ENCODE assay signal across 15 cellular contexts in the genomic region with DNA sequence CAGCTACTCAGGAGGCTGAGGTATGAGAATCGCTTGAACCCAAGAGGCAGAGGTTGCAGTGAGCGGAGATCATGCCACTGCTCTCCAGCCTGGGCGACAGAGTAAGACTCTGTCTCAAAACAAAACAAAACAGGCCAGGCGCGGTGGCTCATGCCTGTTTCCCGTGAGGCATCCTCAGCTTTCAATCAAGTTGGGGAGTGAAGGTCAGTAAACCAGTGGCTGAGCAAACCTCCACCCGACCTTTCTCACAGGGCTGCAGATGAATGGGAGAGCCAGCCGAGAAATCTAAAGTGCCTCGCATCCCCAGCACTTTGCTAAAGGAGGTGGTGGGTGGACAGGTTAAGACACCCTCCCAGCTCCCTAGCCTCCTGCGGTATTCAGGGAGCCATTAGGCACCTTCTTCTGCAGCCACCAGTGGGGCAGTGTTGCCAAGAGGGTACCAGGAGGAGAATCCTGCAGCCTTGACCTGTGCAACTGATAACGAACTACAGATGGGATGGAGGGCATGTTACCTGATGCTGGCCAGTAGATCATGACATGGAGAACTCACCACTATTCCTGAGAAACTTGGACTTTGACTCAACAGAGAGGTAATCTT. TPM values are rescaled to one million over a fixed set of nuclear protein-coding genes. Genes with fewer than 3 reads are reported as not detected.
A peak's percentile ranks its signal among the peaks of the same experiment; 100 is the strongest.
DNase-seq lines count a peak whose midpoint lies in the region; ATAC-seq, FAIRE-seq and TF ChIP-seq lines count a peak whose summit lies in the region.
"Had no signal": no experiment of that assay in that cellular context is flagged by ENCODE, and none has a peak within 500 bp of the region (broad histone marks: within the 10 kb centered on the region; RNA-seq: fewer than 3 reads in every experiment).

No MANE protein-coding gene starts in this region.

- POLR2A ChIA-PET in activated CD8-positive, alpha-beta T cell treated with anti-CD3 and anti-CD28 coated beads, Interleukin-2, amount 10 ng/mL, durations not matched to agents 7 days and 5 days (lab: Charles Lee), result no interaction called here
- POLR2A ChIA-PET in activated CD8-positive, alpha-beta T cell treated with anti-CD3 and anti-CD28 coated beads for 36 hours (lab: Charles Lee), result no interaction called here
- POLR2A ChIA-PET in A549 (lab: Yijun Ruan, JAX), result no interaction called here

- TF ChIP-seq POLR2A in A549 (IDR thresholded peaks at IDR 0.05; ENCODE audit: low read length) (no peak), esophagus muscularis mucosa (IDR thresholded peaks at IDR 0.05; ENCODE audit: low read depth) (no peak)

- no peak for FAIRE-seq in A549 (lab: Jason Lieb, UNC)
- FAIRE-seq in small intestine (lab: Jason Lieb, UNC), result no peak
- FAIRE-seq: GM12878 had no signal

- no peak for ATAC-seq in activated CD8-positive, alpha-beta T cell treated with anti-CD3 and anti-CD28 coated beads, Interleukin-2, amount 10 ng/mL, durations not matched to agents 7 days and 5 days
- no peak for ATAC-seq in activated CD8-positive, alpha-beta T cell treated with anti-CD3 and anti-CD28 coated beads for 36 hours
- ATAC-seq in A549 (peak; percentile 14 to 51; a peak in 2 of 6 replicates), GM21381 (IDR thresholded peaks at IDR 0.05; ENCODE audit: unreplicated experiment) (no peak)
- ATAC-seq: CD8-positive, alpha-beta T cell; GM12878 had no signal

- DNase-seq in activated CD8-positive, alpha-beta T cell treated with anti-CD3 and anti-CD28 coated beads, Interleukin-2, amount 10 ng/mL, durations not matched to agents 7 days and 5 days, result peak; percentile 19
- DNase-seq in activated CD8-positive, alpha-beta T cell treated with anti-CD3 and anti-CD28 coated beads for 36 hours, result no peak
- DNase-seq in A549 (ENCODE audit: low read depth in 1 of 2, low spot score in 1 of 2), result no peak
- peak; percentile 70 for DNase-seq in esophagus muscularis mucosa (ENCODE audit: extremely low spot score)
- DNase-seq in small intestine, result peak; percentile 8
- DNase-seq in NCI-H82 (lab: John Stamatoyannopoulos, UW), result no peak
- DNase-seq: Calu3; CD8-positive, alpha-beta T cell; DMS79 treated with DMSO at 0.1 percent for 48 hours; EL had no signal

- H3K4me2 ChIP-seq in A549, result no peak overlapping the region
- H3K4me2 ChIP-seq: BLaER1 had no signal

- peaks cover 19% of the 10 kb centered on the region for H3K4me1 Mint-ChIP-seq in activated CD8-positive, alpha-beta T cell treated with anti-CD3 and anti-CD28 coated beads, Interleukin-2, amount 10 ng/mL, durations not matched to agents 7 days and 5 days (ENCODE audit: low read depth)
- H3K4me1 Mint-ChIP-seq in activated CD8-positive, alpha-beta T cell treated with anti-CD3 and anti-CD28 coated beads for 36 hours (ENCODE audit: low read depth), result peaks cover 5% of the 10 kb centered on the region

- H3K27ac ChIP-seq in A549, result no peak overlapping the region
- H3K27ac ChIP-seq in esophagus muscularis mucosa (replicated peaks in 1 of 4), result no peak overlapping the region
- no peak overlapping the region for H3K27ac ChIP-seq in small intestine (ENCODE audit: low read depth in 1 of 2, low read length in 1 of 2)
- H3K27ac ChIP-seq: 22Rv1, BLaER1 had no signal

- H3K4me1 ChIP-seq in A549, result peaks cover 3% of the 10 kb centered on the region; the same call in 1 of the 3 replicates
- H3K4me1 ChIP-seq in esophagus muscularis mucosa, result no peaks in the 10 kb centered on the region
- H3K4me1 ChIP-seq in small intestine (ENCODE audit: control insufficient read depth in 2 of 2, insufficient read depth in 1 of 2, low read depth in 1 of 2, low read length in 1 of 2), result no peaks in the 10 kb centered on the region
- H3K4me1 ChIP-seq: BLaER1 had no signal

- no peaks in the 10 kb centered on the region for H3K27me3 ChIP-seq in esophagus muscularis mucosa
- no peaks in the 10 kb centered on the region for H3K27me3 ChIP-seq in small intestine (ENCODE audit: control insufficient read depth in 2 of 2, insufficient read depth in 2 of 2, low read length in 2 of 2)

- intact Hi-C loops in activated CD8-positive, alpha-beta T cell treated with anti-CD3 and anti-CD28 coated beads for 36 hours (cut with micrococcal nuclease), result no loop called here
- intact Hi-C loops in esophagus muscularis mucosa (cut with DNase I), result no loop called here

- no peak overlapping the region for H3K4me3 Mint-ChIP-seq in activated CD8-positive, alpha-beta T cell treated with anti-CD3 and anti-CD28 coated beads, Interleukin-2, amount 10 ng/mL, durations not matched to agents 7 days and 5 days
- no peak overlapping the region for H3K4me3 Mint-ChIP-seq in activated CD8-positive, alpha-beta T cell treated with anti-CD3 and anti-CD28 coated beads for 36 hours
- H3K4me3 Mint-ChIP-seq: CD8-positive, alpha-beta T cell had no signal

- no peak overlapping the region for H3K4me3 ChIP-seq in A549
- no peak overlapping the region for H3K4me3 ChIP-seq in esophagus muscularis mucosa
- H3K4me3 ChIP-seq in small intestine (ENCODE audit: low read depth in 1 of 2, low read length in 2 of 2), result no peak overlapping the region
- H3K4me3 ChIP-seq: BLaER1, GM12878, HAP-1 had no signal

- H3K9me3 Mint-ChIP-seq in activated CD8-positive, alpha-beta T cell treated with anti-CD3 and anti-CD28 coated beads, Interleukin-2, amount 10 ng/mL, durations not matched to agents 7 days and 5 days (ENCODE audit: insufficient read depth), result no peaks in the 10 kb centered on the region
- no peaks in the 10 kb centered on the region for H3K9me3 Mint-ChIP-seq in activated CD8-positive, alpha-beta T cell treated with anti-CD3 and anti-CD28 coated beads for 36 hours
- H3K9me3 Mint-ChIP-seq: CD8-positive, alpha-beta T cell had no signal

- H3K9me3 ChIP-seq in A549 (no peaks in the 10 kb centered on the region), esophagus muscularis mucosa (no peaks in the 10 kb centered on the region), small intestine (ENCODE audit: control insufficient read depth, low read depth) (no peaks in the 10 kb centered on the region)
- H3K9me3 ChIP-seq: HAP-1 had no signal

- TF ChIP-seq CTCF in activated CD8-positive, alpha-beta T cell treated with anti-CD3 and anti-CD28 coated beads for 36 hours (IDR thresholded peaks at IDR 0.05), result no peak
- TF ChIP-seq CTCF in A549 (IDR thresholded peaks at IDR 0.05), result no peak
- TF ChIP-seq CTCF in esophagus muscularis mucosa (IDR thresholded peaks at IDR 0.05), result no peak

- CTCF ChIA-PET in activated CD8-positive, alpha-beta T cell treated with anti-CD3 and anti-CD28 coated beads, Interleukin-2, amount 10 ng/mL, durations not matched to agents 7 days and 5 days (lab: Charles Lee), result no interaction called here
- CTCF ChIA-PET in activated CD8-positive, alpha-beta T cell treated with anti-CD3 and anti-CD28 coated beads for 36 hours (lab: Charles Lee), result interaction anchor here (1.4 kb wide), 1 partner anchor 106 kb away, joined by 3 read pairs; no protein-coding TSS in a partner anchor
- CTCF ChIA-PET in A549 (lab: Yijun Ruan, JAX), result no interaction called here

- TF ChIP-seq EP300 in A549 (IDR thresholded peaks at IDR 0.05), result no peak
- no peak for TF ChIP-seq EP300 in esophagus muscularis mucosa (IDR thresholded peaks at IDR 0.05)

- peaks cover 2% of the 10 kb centered on the region for H3K27me3 Mint-ChIP-seq in activated CD8-positive, alpha-beta T cell treated with anti-CD3 and anti-CD28 coated beads, Interleukin-2, amount 10 ng/mL, durations not matched to agents 7 days and 5 days (ENCODE audit: low read depth)
- no peaks in the 10 kb centered on the region for H3K27me3 Mint-ChIP-seq in activated CD8-positive, alpha-beta T cell treated with anti-CD3 and anti-CD28 coated beads for 36 hours

- WGBS in A549 (ENCODE audit: missing lambda C conversion rate), result 74% methylated on average over 11 of the region's 11 CpGs
- 88% methylated on average over 11 of the region's 11 CpGs for WGBS in esophagus muscularis mucosa
- WGBS in small intestine, 3 donors, result 83 to 89% (median 89%) methylated on average over 11 of the region's 11 CpGs

- no peak for TF ChIP-seq RAD21 in A549 (conservative IDR thresholded peaks at IDR 0.05 in 1 of 2, IDR thresholded peaks at IDR 0.05 in 1 of 2)

- no peaks in the 10 kb centered on the region for H3K36me3 Mint-ChIP-seq in activated CD8-positive, alpha-beta T cell treated with anti-CD3 and anti-CD28 coated beads, Interleukin-2, amount 10 ng/mL, durations not matched to agents 7 days and 5 days (ENCODE audit: low read depth)
- H3K36me3 Mint-ChIP-seq in activated CD8-positive, alpha-beta T cell treated with anti-CD3 and anti-CD28 coated beads for 36 hours (ENCODE audit: low read depth), result no peaks in the 10 kb centered on the region
- H3K36me3 Mint-ChIP-seq: CD8-positive, alpha-beta T cell had no signal

- no peak overlapping the region for H3K27ac Mint-ChIP-seq in activated CD8-positive, alpha-beta T cell treated with anti-CD3 and anti-CD28 coated beads, Interleukin-2, amount 10 ng/mL, durations not matched to agents 7 days and 5 days
- H3K27ac Mint-ChIP-seq in activated CD8-positive, alpha-beta T cell treated with anti-CD3 and anti-CD28 coated beads for 36 hours, result no peak overlapping the region
- H3K27ac Mint-ChIP-seq: CD8-positive, alpha-beta T cell had no signal

- H3K36me3 ChIP-seq in esophagus muscularis mucosa, result no peaks in the 10 kb centered on the region
- no peaks in the 10 kb centered on the region for H3K36me3 ChIP-seq in small intestine (ENCODE audit: control insufficient read depth in 2 of 2, insufficient read depth in 2 of 2, low read length in 2 of 2)
- H3K36me3 ChIP-seq: BLaER1, HAP-1 had no signal

TF ChIP-seq in A549, 52 proteins besides CTCF, POLR2A, EP300 and RAD21 (continues in another document):
- TF ChIP-seq, protein P1, sequence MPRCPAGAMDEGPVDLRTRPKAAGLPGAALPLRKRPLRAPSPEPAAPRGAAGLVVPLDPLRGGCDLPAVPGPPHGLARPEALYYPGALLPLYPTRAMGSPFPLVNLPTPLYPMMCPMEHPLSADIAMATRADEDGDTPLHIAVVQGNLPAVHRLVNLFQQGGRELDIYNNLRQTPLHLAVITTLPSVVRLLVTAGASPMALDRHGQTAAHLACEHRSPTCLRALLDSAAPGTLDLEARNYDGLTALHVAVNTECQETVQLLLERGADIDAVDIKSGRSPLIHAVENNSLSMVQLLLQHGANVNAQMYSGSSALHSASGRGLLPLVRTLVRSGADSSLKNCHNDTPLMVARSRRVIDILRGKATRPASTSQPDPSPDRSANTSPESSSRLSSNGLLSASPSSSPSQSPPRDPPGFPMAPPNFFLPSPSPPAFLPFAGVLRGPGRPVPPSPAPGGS (IDR thresholded peaks at IDR 0.05), result no peak
- no peak for TF ChIP-seq FOXS1 (CRISPR knock-in tag; IDR thresholded peaks at IDR 0.05)

RNA-seq across cellular contexts. Expression of a gene that starts 59.0 kb away (rescaled TPM):
- total RNA-seq in activated CD8-positive, alpha-beta T cell treated with anti-CD3 and anti-CD28 coated beads, Interleukin-2, amount 10 ng/mL, durations not matched to agents 7 days and 5 days, result 100 to 1,000 TPM; 288 to 292 TPM
- total RNA-seq in activated CD8-positive, alpha-beta T cell treated with anti-CD3 and anti-CD28 coated beads for 36 hours, result 100 to 1,000 TPM; 165 to 180 TPM
- polyA plus RNA-seq in A549 (2011; rRNA removed) (382 and 429 TPM in 2 replicates), A549 (2017; fragmentation: RNase III; extraction: RNeasy Plus Mini Kit Qiagen cat#74134 plus additional on column Dnase treatment) (614 to 826 TPM (median 700 TPM) in 3 replicates), small intestine (10 to 100 TPM; 11.3 to 63.0 (median 12.1) TPM)
- 307 and 329 TPM in 2 replicates for polyA plus RNA-seq in A549 (2012; cell fraction: cytosol; rRNA removed)
- 276 and 345 TPM in 2 replicates for polyA plus RNA-seq in A549 (2012; cell fraction: nucleus; rRNA removed)
- 495 and 508 TPM in 2 replicates for polyA minus RNA-seq in A549 (2011; rRNA and poly(A)+ RNA removed)
- total RNA-seq in esophagus muscularis mucosa, result 10 to 100 TPM; 11.2 to 26.3 (median 18.6) TPM

Comparison
In these comparisons a context has a peak if more than half of its experiments do, and no peak if none do; other contexts are left out.
1. DNase-seq: peak in activated CD8-positive, alpha-beta T cell treated with anti-CD3 and anti-CD28 coated beads, Interleukin-2, amount 10 ng/mL, durations not matched to agents 7 days and 5 days (single experiment), esophagus muscularis mucosa (single experiment) and small intestine (single experiment); none in activated CD8-positive, alpha-beta T cell treated with anti-CD3 and anti-CD28 coated beads for 36 hours (single experiment), A549 (0 of 2) and NCI-H82 (single experiment).
2. ATAC-seq: peak in A549 (2 of 2); none in activated CD8-positive, alpha-beta T cell treated with anti-CD3 and anti-CD28 coated beads, Interleukin-2, amount 10 ng/mL, durations not matched to agents 7 days and 5 days (single experiment), activated CD8-positive, alpha-beta T cell treated with anti-CD3 and anti-CD28 coated beads for 36 hours (single experiment) and GM21381 (single experiment).
3. RNA of a gene that starts 59.0 kb away (total RNA-seq): 288 to 292 TPM in activated CD8-positive, alpha-beta T cell treated with anti-CD3 and anti-CD28 coated beads, Interleukin-2, amount 10 ng/mL, durations not matched to agents 7 days and 5 days and 165 to 180 TPM in activated CD8-positive, alpha-beta T cell treated with anti-CD3 and anti-CD28 coated beads for 36 hours; 11.2 to 26.3 TPM in esophagus muscularis mucosa; every median in the first group is over 4 times any median in the second.